10 cellular contexts compared by ENCODE assay signal in the genomic region with DNA sequence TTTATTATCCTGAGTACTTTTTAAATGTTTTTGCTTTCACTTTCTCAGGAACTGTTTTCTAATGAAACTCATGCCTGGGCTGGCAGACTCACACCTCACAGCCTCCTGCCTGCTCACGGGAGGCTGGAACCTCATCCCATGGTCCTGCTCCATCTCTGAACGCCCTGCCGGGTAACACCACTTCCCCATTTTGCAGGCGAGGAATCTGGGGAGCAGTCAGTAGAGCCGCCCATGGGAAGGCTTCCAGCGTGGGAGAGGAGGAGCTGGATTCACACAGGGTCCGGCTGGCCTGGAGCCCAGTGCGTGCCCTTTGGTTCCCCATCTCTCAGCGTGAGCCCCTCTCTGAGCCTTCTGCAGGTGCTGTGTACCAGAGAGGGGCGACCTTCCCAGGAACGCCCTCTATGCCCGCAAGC. TPM values are rescaled to one million over a fixed set of nuclear protein-coding genes. Genes with fewer than 3 reads are reported as not detected.
DNase-seq lines count a peak whose midpoint lies in the region; ATAC-seq and TF ChIP-seq lines count a peak whose summit lies in the region.
"Had no signal": no experiment of that assay in that cellular context is flagged by ENCODE, and none has a peak within 500 bp of the region (broad histone marks: within the 10 kb centered on the region; RNA-seq: fewer than 3 reads in every experiment).

No MANE protein-coding gene starts in this region.

- no peaks in the 10 kb centered on the region for H3K36me3 ChIP-seq in skeletal muscle tissue (ENCODE audit: control insufficient read depth in 3 of 3, insufficient read depth in 3 of 3, low read length in 3 of 3)
- H3K36me3 ChIP-seq in Caco-2 (ENCODE audit: control insufficient read depth, insufficient read depth, low read length) = no peaks in the 10 kb centered on the region
- H3K36me3 ChIP-seq: SJSA1 had no signal

- no peaks in the 10 kb centered on the region for H3K9me3 ChIP-seq in right cardiac atrium (ENCODE audit: control insufficient read depth, low read length)
- no peaks in the 10 kb centered on the region for H3K9me3 ChIP-seq in skeletal muscle tissue (ENCODE audit: control insufficient read depth in 3 of 3, low read length in 3 of 3)
- H3K9me3 ChIP-seq in Caco-2 = no peaks in the 10 kb centered on the region
- H3K9me3 ChIP-seq: SJSA1 had no signal

- H3K36me3 Mint-ChIP-seq in Caco-2 (ENCODE audit: insufficient read depth, unreplicated experiment) = no peaks in the 10 kb centered on the region

- peak overlapping the region; percentile 47 for H3K4me3 ChIP-seq in WI38 (ENCODE audit: low read depth, low read length)
- no peak overlapping the region for H3K4me3 ChIP-seq in right cardiac atrium (ENCODE audit: low read length)
- H3K4me3 ChIP-seq in skeletal muscle tissue (ENCODE audit: low read length in 3 of 3) = peak overlapping the region in 2 of 3 donors; percentile 11 to 22
- H3K4me3 ChIP-seq in Caco-2 (ENCODE audit: low read depth, low read length) = no peak overlapping the region
- H3K4me3 ChIP-seq: SJSA1 had no signal

- peak; percentile 17 for DNase-seq in EL
- DNase-seq in right cardiac atrium = peak in 2 of 3 donors; percentile 38 to 78
- no peak for DNase-seq in Caco-2
- no peak for DNase-seq in stimulated activated CD4-positive, alpha-beta T cell treated with anti-CD3 and anti-CD28 coated beads, Interleukin-4, amount 100 ng/mL, for 1 hour
- DNase-seq in NCI-H2196 (lab: John Stamatoyannopoulos, UW; ENCODE audit: unreplicated experiment) = no peak
- DNase-seq: activated effector memory CD4-positive, alpha-beta T cell treated with anti-CD3 and anti-CD28 coated beads, Interleukin-2, amount 50 U/mL, for 16 hours had no signal

- H3K27me3 ChIP-seq in right cardiac atrium (ENCODE audit: control insufficient read depth, insufficient read depth) (no peaks in the 10 kb centered on the region), skeletal muscle tissue (ENCODE audit: control insufficient read depth in 3 of 3, insufficient read depth in 3 of 3, low read length in 3 of 3) (peaks cover 15 to 35% (median 24%) of the 10 kb centered on the region in 3 donors), Caco-2 (replicated peaks; ENCODE audit: control insufficient read depth, insufficient read depth, low read length) (no peaks in the 10 kb centered on the region)
- H3K27me3 ChIP-seq: SJSA1 had no signal

- no peaks in the 10 kb centered on the region for H3K4me1 Mint-ChIP-seq in Caco-2 (ENCODE audit: low read depth, unreplicated experiment)

- ATAC-seq in right cardiac atrium (peak in 1 of 2 donors; percentile 17), HG03521 (IDR thresholded peaks at IDR 0.05; ENCODE audit: unreplicated experiment) (no peak)

- CTCF ChIA-PET in Caco-2 (lab: Charles Lee) = no interaction called here

- TF ChIP-seq CTCF in WI38 (IDR thresholded peaks at IDR 0.05; ENCODE audit: low read depth, low read length) (no peak), Caco-2 (IDR thresholded peaks at IDR 0.05; ENCODE audit: insufficient read depth in 1 of 2, low read depth in 1 of 2, low read length in 1 of 2, severe bottlenecking in 1 of 2, unreplicated experiment in 1 of 2) (no peak)

- no peak overlapping the region for H3K27ac Mint-ChIP-seq in Caco-2 (ENCODE audit: unreplicated experiment)

- H3K4me1 ChIP-seq in right cardiac atrium (ENCODE audit: control insufficient read depth, insufficient read depth, low read length) = peaks cover 2% of the 10 kb centered on the region
- H3K4me1 ChIP-seq in skeletal muscle tissue (ENCODE audit: control insufficient read depth in 3 of 3, insufficient read depth in 3 of 3, low read length in 3 of 3) = peaks cover 12 to 24% (median 21%) of the 10 kb centered on the region in 3 donors
- H3K4me1 ChIP-seq in Caco-2 = peaks cover 12% of the 10 kb centered on the region

- POLR2A ChIA-PET in Caco-2 (lab: Charles Lee) = no interaction called here

- H3K4me3 Mint-ChIP-seq in Caco-2 (ENCODE audit: unreplicated experiment) = no peak overlapping the region

- no peaks in the 10 kb centered on the region for H3K27me3 Mint-ChIP-seq in Caco-2 (ENCODE audit: insufficient read depth, unreplicated experiment)

- H3K9me3 Mint-ChIP-seq in Caco-2 (ENCODE audit: unreplicated experiment) = no peaks in the 10 kb centered on the region

- H3K27ac ChIP-seq in right cardiac atrium (ENCODE audit: low read length) = no peak overlapping the region
- H3K27ac ChIP-seq in skeletal muscle tissue (ENCODE audit: low read depth, low read length) = no peak overlapping the region
- H3K27ac ChIP-seq: SJSA1 had no signal

- intact Hi-C loops in right cardiac atrium (cut with DNase I) (no loop called here), Caco-2 (cut with micrococcal nuclease; ENCODE audit: unreplicated experiment) (no loop called here)

- no TSS peak for BruUV-seq in Caco-2 (replicated peaks; lab: Mats Ljungman, UMichigan)

- peak overlapping the region in 1 of 3 donors; percentile 11 for H3K9ac ChIP-seq in skeletal muscle tissue (ENCODE audit: low read depth in 1 of 3, low read length in 3 of 3)

- WGBS in right cardiac atrium = 31% methylated on average over 12 of the region's 12 CpGs

RNA-seq across cellular contexts. Expression of a gene that starts 53.6 kb away (rescaled TPM):
- 1 to 10 TPM in 1 of 4 donors, under 1 TPM in 2, not detected in 1; 0.03 to 1.3 (median 0.31) TPM for total RNA-seq in right cardiac atrium
- 0.34 TPM for polyA plus RNA-seq in right cardiac atrium
- under 0.01 TPM for total RNA-seq in skeletal muscle tissue
- not detected in 2 replicates for total RNA-seq in Caco-2 (2022)
- total RNA-seq: SJSA1 had no signal

Comparison
In these comparisons a context has a peak if more than half of its experiments do, and no peak if none do; other contexts are left out.
1. DNase-seq: peak in EL (single experiment) and right cardiac atrium (2 of 3); none in Caco-2 (0 of 2), stimulated activated CD4-positive, alpha-beta T cell treated with anti-CD3 and anti-CD28 coated beads, Interleukin-4, amount 100 ng/mL, for 1 hour (single experiment) and NCI-H2196 (single experiment).
2. H3K4me3 ChIP-seq: peak in WI38 (single experiment) and skeletal muscle tissue (2 of 3); none in right cardiac atrium (single experiment) and Caco-2 (single experiment).